Comparison of ENCODE assay signal across 17 cellular contexts in genomic region chr11:126384053-126384335, GRCh38.
"Had no signal": no experiment of that assay in that cellular context is flagged by ENCODE, and none has a peak within 500 bp of the region (broad histone marks: within the 10 kb centered on the region; RNA-seq: fewer than 3 reads in every experiment).

No MANE protein-coding gene starts in this region.

- H3K4me3 Mint-ChIP-seq: activated CD4-positive, alpha-beta T cell treated with anti-CD3 and anti-CD28 coated beads, Interleukin-2, amount 10 ng/mL, durations not matched to agents 24 days and 14 days; activated CD8-positive, alpha-beta T cell treated with anti-CD3 and anti-CD28 coated beads, Interleukin-2, amount 10 ng/mL, durations not matched to agents 7 days and 5 days; activated naive CD8-positive, alpha-beta T cell treated with anti-CD3 and anti-CD28 coated beads for 36 hours; activated T-cell treated with anti-CD3 and anti-CD28 coated beads, Interleukin-2, amount 50 U/mL, for 72 hours; naive thymus-derived CD4-positive, alpha-beta T cell; T-helper 2 cell treated with Interferon-gamma antibody and Interleukin-4, amounts not matched to agents 5 μg/mL and 100 μg/mL, for 36 hours had no signal

- H3K9me3 ChIP-seq: lower lobe of right lung, neutrophil, upper lobe of right lung had no signal

- H3K27ac ChIP-seq: brain microvascular endothelial cell, lower lobe of right lung, neutrophil, upper lobe of right lung had no signal

- ATAC-seq: activated CD8-positive, alpha-beta T cell treated with anti-CD3 and anti-CD28 coated beads, Interleukin-2, amount 10 ng/mL, durations not matched to agents 7 days and 5 days; activated T-cell treated with anti-CD3 and anti-CD28 coated beads, Interleukin-2, amount 50 U/mL, for 72 hours; naive thymus-derived CD4-positive, alpha-beta T cell had no signal

- H3K36me3 ChIP-seq: brain microvascular endothelial cell, lower lobe of right lung, neutrophil, upper lobe of right lung had no signal

- H3K27me3 ChIP-seq: brain microvascular endothelial cell, neutrophil, upper lobe of right lung had no signal

- H3K36me3 Mint-ChIP-seq: activated naive CD8-positive, alpha-beta T cell treated with anti-CD3 and anti-CD28 coated beads for 36 hours; naive thymus-derived CD4-positive, alpha-beta T cell had no signal

- H3K27ac Mint-ChIP-seq: activated CD4-positive, alpha-beta T cell treated with anti-CD3 and anti-CD28 coated beads, Interleukin-2, amount 10 ng/mL, durations not matched to agents 24 days and 14 days; activated CD8-positive, alpha-beta T cell treated with anti-CD3 and anti-CD28 coated beads, Interleukin-2, amount 10 ng/mL, durations not matched to agents 7 days and 5 days; activated naive CD8-positive, alpha-beta T cell treated with anti-CD3 and anti-CD28 coated beads for 36 hours; activated T-cell treated with anti-CD3 and anti-CD28 coated beads, Interleukin-2, amount 50 U/mL, for 72 hours; naive thymus-derived CD4-positive, alpha-beta T cell; T-helper 2 cell treated with Interferon-gamma antibody and Interleukin-4, amounts not matched to agents 5 μg/mL and 100 μg/mL, for 36 hours had no signal

- H3K9me3 Mint-ChIP-seq: activated CD4-positive, alpha-beta T cell treated with anti-CD3 and anti-CD28 coated beads, Interleukin-2, amount 10 ng/mL, durations not matched to agents 24 days and 14 days; activated naive CD8-positive, alpha-beta T cell treated with anti-CD3 and anti-CD28 coated beads for 36 hours; activated T-cell treated with anti-CD3 and anti-CD28 coated beads, Interleukin-2, amount 50 U/mL, for 72 hours; naive thymus-derived CD4-positive, alpha-beta T cell; T-helper 2 cell treated with Interferon-gamma antibody and Interleukin-4, amounts not matched to agents 5 μg/mL and 100 μg/mL, for 36 hours had no signal

- H3K4me3 ChIP-seq: lower lobe of right lung, upper lobe of right lung had no signal

- DNase-seq: activated CD4-positive, alpha-beta T cell treated with anti-CD3 and anti-CD28 coated beads, Interleukin-2, amount 10 ng/mL, durations not matched to agents 24 days and 14 days; activated CD4-positive, CD25-positive, alpha-beta regulatory T cell; activated CD8-positive, alpha-beta memory T cell treated with anti-CD3 and anti-CD28 coated beads, Interleukin-2, amount 50 U/mL, for 4 hours; activated CD8-positive, alpha-beta T cell treated with anti-CD3 and anti-CD28 coated beads, Interleukin-2, amount 10 ng/mL, durations not matched to agents 7 days and 5 days; activated naive CD8-positive, alpha-beta T cell treated with anti-CD3 and anti-CD28 coated beads for 36 hours; activated T-cell treated with anti-CD3 and anti-CD28 coated beads, Interleukin-2, amount 50 U/mL, for 72 hours; brain microvascular endothelial cell; effector memory CD4-positive, alpha-beta T cell; head of caudate nucleus; lower lobe of right lung; naive thymus-derived CD4-positive, alpha-beta T cell; stimulated activated CD4-positive, alpha-beta T cell treated with anti-CD3 and anti-CD28 coated beads, Interleukin-15, amount 100 ng/mL, for 24 hours; stimulated activated CD4-positive, alpha-beta T cell treated with anti-CD3 and anti-CD28 coated beads, Interleukin-4, amount 100 ng/mL, for 1 hour; stimulated activated naive CD4-positive, alpha-beta T cell treated with Interleukin-2 at 50 U/mL for 16 hours had no signal

- H3K27me3 Mint-ChIP-seq: activated CD4-positive, alpha-beta T cell treated with anti-CD3 and anti-CD28 coated beads, Interleukin-2, amount 10 ng/mL, durations not matched to agents 24 days and 14 days; activated naive CD8-positive, alpha-beta T cell treated with anti-CD3 and anti-CD28 coated beads for 36 hours; naive thymus-derived CD4-positive, alpha-beta T cell had no signal
